10 cellular contexts compared by ENCODE assay signal in genomic region chr16:85382717-85383118, GRCh38.
"Had no signal": no experiment of that assay in that cellular context is flagged by ENCODE, and none has a peak within 500 bp of the region (broad histone marks: within the 10 kb centered on the region; RNA-seq: fewer than 3 reads in every experiment).

No MANE protein-coding gene starts in this region.

- H3K4me3 ChIP-seq: psoas muscle, suprapubic skin, upper lobe of right lung had no signal

- H3K9me3 ChIP-seq: psoas muscle, suprapubic skin, upper lobe of right lung had no signal

- FAIRE-seq: keratinocyte had no signal

- H3K27ac ChIP-seq: psoas muscle, suprapubic skin, upper lobe of right lung had no signal

- ATAC-seq: psoas muscle, sciatic nerve had no signal

- H3K27me3 ChIP-seq: suprapubic skin, upper lobe of right lung had no signal

- H3K36me3 ChIP-seq: suprapubic skin, upper lobe of right lung had no signal

- DNase-seq: activated CD4-positive, CD25-positive, alpha-beta regulatory T cell treated with anti-CD3 and anti-CD28 coated beads, Interleukin-2, amount 50 U/mL, for 72 hours; activated naive CD4-positive, alpha-beta T cell; activated naive CD8-positive, alpha-beta T cell treated with anti-CD3 and anti-CD28 coated beads, Interleukin-2, amount 10 ng/mL, durations not matched to agents 7 days and 5 days; T-helper 1 cell; T1000 had no signal
